ENCODE assay signal across 1 cellular context in genomic region chr3:120797857-120798256, GRCh38.
TF ChIP-seq lines count a peak whose summit lies in the region.

No MANE protein-coding gene starts in this region.

TF ChIP-seq in WTC11, 78 proteins besides CTCF, POLR2A, EP300 and RAD21 (continued from another document):
- TF ChIP-seq ZNF423 (CRISPR knock-in tag; IDR thresholded peaks at IDR 0.05) (no peak), ZNF317 (CRISPR knock-in tag; IDR thresholded peaks at IDR 0.05; ENCODE audit: borderline replicate concordance, low read depth) (no peak), ZNF416 (CRISPR knock-in tag; IDR thresholded peaks at IDR 0.05) (no peak), ZNF219 (CRISPR knock-in tag; IDR thresholded peaks at IDR 0.05; ENCODE audit: borderline replicate concordance) (no peak), SOX15 (CRISPR knock-in tag; IDR thresholded peaks at IDR 0.05) (no peak)
